In genomic region chr15:98547741-98548166, GRCh38 we compare ENCODE assay signal across 8 cellular contexts.
DNase-seq lines count a peak whose midpoint lies in the region; TF ChIP-seq lines count a peak whose summit lies in the region.

No MANE protein-coding gene starts in this region.

- H3K9me3 Mint-ChIP-seq in activated naive CD4-positive, alpha-beta T cell treated with anti-CD3 and anti-CD28 coated beads, Interleukin-2, amount 10 ng/mL, durations not matched to agents 7 days and 5 days = no peaks in the 10 kb centered on the region
- no peaks in the 10 kb centered on the region for H3K9me3 Mint-ChIP-seq in type B pancreatic cell

- DNase-seq in activated naive CD4-positive, alpha-beta T cell treated with anti-CD3 and anti-CD28 coated beads, Interleukin-2, amount 10 ng/mL, durations not matched to agents 7 days and 5 days = no peak
- no peak for DNase-seq in activated naive CD4-positive, alpha-beta T cell treated with Interleukin-2 at 50 U/mL for 16 hours
- peak; percentile 64 for DNase-seq in mesendoderm
- no peak for DNase-seq in type B pancreatic cell (ENCODE audit: extremely low spot score, unreplicated experiment)
- DNase-seq in COLO829 (ENCODE audit: low spot score) = no peak
- DNase-seq in COLO668 (lab: John Stamatoyannopoulos, UW; ENCODE audit: unreplicated experiment) = no peak
- DNase-seq in activated CD4-positive, alpha-beta T cell treated with anti-CD3 and anti-CD28 coated beads, Interleukin-2, amount 50 U/mL, for 1 hour = no peak

- H3K36me3 ChIP-seq in ectodermal cell (ENCODE audit: control insufficient read depth, insufficient read depth, low read length) = no peaks in the 10 kb centered on the region
- no peaks in the 10 kb centered on the region for H3K36me3 ChIP-seq in mesendoderm (ENCODE audit: control insufficient read depth, insufficient read depth, low read length)

- peak overlapping the region; percentile 86 for H3K23ac ChIP-seq in mesendoderm (ENCODE audit: low read length)

- H3K27me3 ChIP-seq in ectodermal cell (ENCODE audit: control insufficient read depth, insufficient read depth, low read length, poor library complexity, severe bottlenecking) = peaks cover 33% of the 10 kb centered on the region
- no peaks in the 10 kb centered on the region for H3K27me3 ChIP-seq in mesendoderm (ENCODE audit: insufficient read depth, low read length, poor library complexity)

- no peak overlapping the region for H3K27ac ChIP-seq in ectodermal cell (ENCODE audit: insufficient read depth, low read depth, low read length, poor library complexity, severe bottlenecking)
- H3K27ac ChIP-seq in mesendoderm (ENCODE audit: low read depth, low read length) = no peak overlapping the region

- H3K4me1 ChIP-seq in ectodermal cell (ENCODE audit: control insufficient read depth, insufficient read depth, low read length) (no peaks in the 10 kb centered on the region), mesendoderm (ENCODE audit: control insufficient read depth, low read depth, low read length) (peaks cover 11% of the 10 kb centered on the region)

- H3K27me3 Mint-ChIP-seq in activated naive CD4-positive, alpha-beta T cell treated with anti-CD3 and anti-CD28 coated beads, Interleukin-2, amount 10 ng/mL, durations not matched to agents 7 days and 5 days = peaks cover 52% of the 10 kb centered on the region
- peaks cover 52% of the 10 kb centered on the region for H3K27me3 Mint-ChIP-seq in type B pancreatic cell

- peak overlapping the region; percentile 71 for H3K4me3 Mint-ChIP-seq in activated naive CD4-positive, alpha-beta T cell treated with anti-CD3 and anti-CD28 coated beads, Interleukin-2, amount 10 ng/mL, durations not matched to agents 7 days and 5 days
- peak overlapping the region; percentile 95 for H3K4me3 Mint-ChIP-seq in type B pancreatic cell

- H3K4me1 Mint-ChIP-seq in activated naive CD4-positive, alpha-beta T cell treated with anti-CD3 and anti-CD28 coated beads, Interleukin-2, amount 10 ng/mL, durations not matched to agents 7 days and 5 days = peaks cover 23% of the 10 kb centered on the region
- peaks cover 12% of the 10 kb centered on the region for H3K4me1 Mint-ChIP-seq in type B pancreatic cell (ENCODE audit: unreplicated experiment)

- H3K4ac ChIP-seq in mesendoderm (ENCODE audit: low read depth, low read length) = no peak overlapping the region

- CTCF ChIA-PET in activated naive CD4-positive, alpha-beta T cell treated with anti-CD3 and anti-CD28 coated beads, Interleukin-2, amount 10 ng/mL, durations not matched to agents 7 days and 5 days (lab: Charles Lee) = no interaction called here

- no peak overlapping the region for H2AK5ac ChIP-seq in mesendoderm (ENCODE audit: low read length)

- H3K4me2 ChIP-seq in mesendoderm (ENCODE audit: low read length) = peak overlapping the region; percentile 83

- H3K9me3 ChIP-seq in ectodermal cell (ENCODE audit: control insufficient read depth, low read length) = no peaks in the 10 kb centered on the region

- H3K56ac ChIP-seq in mesendoderm (ENCODE audit: low read length) = peak overlapping the region; percentile 87

- H3K36me3 Mint-ChIP-seq in activated naive CD4-positive, alpha-beta T cell treated with anti-CD3 and anti-CD28 coated beads, Interleukin-2, amount 10 ng/mL, durations not matched to agents 7 days and 5 days = no peaks in the 10 kb centered on the region
- H3K36me3 Mint-ChIP-seq in type B pancreatic cell = no peaks in the 10 kb centered on the region

- no peak overlapping the region for H3K27ac Mint-ChIP-seq in activated naive CD4-positive, alpha-beta T cell treated with anti-CD3 and anti-CD28 coated beads, Interleukin-2, amount 10 ng/mL, durations not matched to agents 7 days and 5 days
- peak overlapping the region; percentile 86 for H3K27ac Mint-ChIP-seq in type B pancreatic cell

- no peak overlapping the region for H2BK120ac ChIP-seq in mesendoderm (ENCODE audit: low read depth, low read length)

- no peaks in the 10 kb centered on the region for H3K79me1 ChIP-seq in mesendoderm (ENCODE audit: low read length)

- no peaks in the 10 kb centered on the region for H3K79me2 ChIP-seq in mesendoderm (ENCODE audit: control insufficient read depth, insufficient read depth, low read length)

- no peak overlapping the region for H4K8ac ChIP-seq in mesendoderm (ENCODE audit: low read depth, low read length)

- no peak overlapping the region for H2BK15ac ChIP-seq in mesendoderm (replicated peaks; ENCODE audit: low read depth)

- peak overlapping the region; percentile 64 for H3K9ac ChIP-seq in mesendoderm (ENCODE audit: low read length)

- WGBS in ectodermal cell, 2 experiments = 0 to 1% methylated on average over 19 to 21 of the region's 21 CpGs
- no CpG with 5 or more reads among the region's 21 CpGs for WGBS in mesendoderm (ENCODE audit: extremely low coverage, insufficient coverage, low lambda C conversion rate)

- no peak overlapping the region for H4K5ac ChIP-seq in mesendoderm (ENCODE audit: low read length)

- H3K18ac ChIP-seq in mesendoderm (ENCODE audit: low read length) = no peak overlapping the region

- TF ChIP-seq CTCF in type B pancreatic cell (conservative IDR thresholded peaks at IDR 0.05) = no peak

- peak overlapping the region; percentile 30 for H2BK5ac ChIP-seq in mesendoderm (ENCODE audit: low read length)

- peak overlapping the region; percentile 53 for H3K4me3 ChIP-seq in ectodermal cell (ENCODE audit: insufficient read depth, low read depth, low read length)
- H3K4me3 ChIP-seq in mesendoderm (ENCODE audit: low read length) = peak overlapping the region; percentile 26
